ENCODE assay signal across 7 cellular contexts in the genomic region with DNA sequence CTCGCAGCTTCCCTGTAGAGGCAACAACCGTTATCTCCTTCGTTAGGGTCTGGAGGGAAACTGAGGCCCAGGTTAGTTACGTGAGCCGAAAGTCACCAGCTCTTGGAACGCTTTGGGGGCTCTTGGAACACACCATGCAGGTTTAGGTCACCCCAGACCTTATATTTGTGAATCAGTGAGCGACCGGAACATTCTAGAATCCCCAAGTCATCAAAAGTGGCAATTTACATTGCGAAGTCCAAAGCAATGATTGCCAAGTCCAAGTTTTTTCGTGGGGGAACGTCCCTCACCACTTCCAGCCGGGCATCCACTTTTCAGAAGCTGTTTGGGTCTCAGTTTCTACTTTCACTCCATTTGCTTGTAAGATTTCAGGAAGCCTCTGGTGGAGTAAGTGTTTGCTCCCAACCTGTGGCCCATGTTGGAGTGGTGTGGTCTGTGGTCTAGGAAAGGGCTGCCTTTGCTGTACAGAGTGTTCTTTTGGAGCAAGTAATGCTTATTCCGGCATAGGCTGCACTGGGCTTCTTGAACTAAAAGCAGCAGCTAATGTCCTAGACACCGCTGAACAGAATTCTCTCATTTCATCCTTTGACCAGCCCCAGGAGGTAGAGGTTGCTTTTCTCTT.
DNase-seq lines count a peak whose midpoint lies in the region; ATAC-seq and TF ChIP-seq lines count a peak whose summit lies in the region.

No MANE protein-coding gene starts in this region.

- no peak for ATAC-seq in stimulated activated naive B cell treated with anti-CD40 and anti-IgM and Interleukin-4, amounts not matched to agents 10 μg/mL and 1 μg/mL and 100 μg/mL, for 72 hours (replicated peaks)
- no peak for ATAC-seq in HG02571 (IDR thresholded peaks at IDR 0.05; ENCODE audit: unreplicated experiment)
- ATAC-seq in HG02759 (IDR thresholded peaks at IDR 0.05; ENCODE audit: unreplicated experiment): no peak

- peak overlapping the region; percentile 60 for H3K27ac Mint-ChIP-seq in activated naive CD4-positive, alpha-beta T cell treated with anti-CD3 and anti-CD28 coated beads, Interleukin-2, amount 50 U/mL, for 24 hours
- H3K27ac Mint-ChIP-seq in stimulated activated naive B cell treated with anti-CD40 and anti-IgM and Interleukin-4, amounts not matched to agents 10 μg/mL and 1 μg/mL and 100 μg/mL, for 72 hours: peak overlapping the region; percentile 51

- H3K27me3 ChIP-seq in HL-60 (ENCODE audit: insufficient read depth, poor library complexity, severe bottlenecking) (peaks cover 58% of the 10 kb centered on the region), iPS-15b (ENCODE audit: control insufficient read depth, insufficient read depth, low read length) (peaks cover 15% of the 10 kb centered on the region)

- H3K4me1 ChIP-seq in iPS-15b (ENCODE audit: control insufficient read depth, insufficient read depth, low read length): peaks cover 25% of the 10 kb centered on the region

- H3K27ac ChIP-seq in HL-60 (replicated peaks): no peak overlapping the region

- no peak for TF ChIP-seq CTCF in HL-60 (IDR thresholded peaks at IDR 0.05; ENCODE audit: insufficient read depth, low read length)

- H3K9me3 ChIP-seq in iPS-15b (ENCODE audit: control insufficient read depth, insufficient read depth, low read length): no peaks in the 10 kb centered on the region

- peak overlapping the region; percentile 83 for H3K4me3 Mint-ChIP-seq in activated naive CD4-positive, alpha-beta T cell treated with anti-CD3 and anti-CD28 coated beads, Interleukin-2, amount 50 U/mL, for 24 hours
- H3K4me3 Mint-ChIP-seq in stimulated activated naive B cell treated with anti-CD40 and anti-IgM and Interleukin-4, amounts not matched to agents 10 μg/mL and 1 μg/mL and 100 μg/mL, for 72 hours: peak overlapping the region; percentile 79 to 88

- no peaks in the 10 kb centered on the region for H3K9me3 Mint-ChIP-seq in activated naive CD4-positive, alpha-beta T cell treated with anti-CD3 and anti-CD28 coated beads, Interleukin-2, amount 50 U/mL, for 24 hours
- no peaks in the 10 kb centered on the region for H3K9me3 Mint-ChIP-seq in stimulated activated naive B cell treated with anti-CD40 and anti-IgM and Interleukin-4, amounts not matched to agents 10 μg/mL and 1 μg/mL and 100 μg/mL, for 72 hours

- no peaks in the 10 kb centered on the region for H3K36me3 ChIP-seq in iPS-15b (ENCODE audit: control insufficient read depth, insufficient read depth, low read length)

- H3K9ac ChIP-seq in iPS-15b (ENCODE audit: low read depth, low read length): peak overlapping the region; percentile 19

- no peak for DNase-seq in HL-60 (ENCODE audit: low read depth in 1 of 2, low spot score in 1 of 2)
- DNase-seq in stimulated activated naive B cell treated with anti-CD40 and anti-IgM and Interleukin-4, amounts not matched to agents 10 μg/mL and 1 μg/mL and 100 μg/mL, for 72 hours: no peak
- no peak for DNase-seq in DMS 273 treated with DMSO at 0.1 percent for 48 hours (lab: John Stamatoyannopoulos, UW)

- H3K27me3 Mint-ChIP-seq in activated naive CD4-positive, alpha-beta T cell treated with anti-CD3 and anti-CD28 coated beads, Interleukin-2, amount 50 U/mL, for 24 hours: no peaks in the 10 kb centered on the region
- peaks cover 4 to 5% of the 10 kb centered on the region in 2 donors for H3K27me3 Mint-ChIP-seq in stimulated activated naive B cell treated with anti-CD40 and anti-IgM and Interleukin-4, amounts not matched to agents 10 μg/mL and 1 μg/mL and 100 μg/mL, for 72 hours

- peak overlapping the region; percentile 35 for H3K4me3 ChIP-seq in HL-60 (replicated peaks; ENCODE audit: insufficient read depth, low read length)
- peak overlapping the region; percentile 46 for H3K4me3 ChIP-seq in iPS-15b (ENCODE audit: low read depth, low read length)

- peaks cover 58% of the 10 kb centered on the region for H3K4me1 Mint-ChIP-seq in activated naive CD4-positive, alpha-beta T cell treated with anti-CD3 and anti-CD28 coated beads, Interleukin-2, amount 50 U/mL, for 24 hours
- H3K4me1 Mint-ChIP-seq in stimulated activated naive B cell treated with anti-CD40 and anti-IgM and Interleukin-4, amounts not matched to agents 10 μg/mL and 1 μg/mL and 100 μg/mL, for 72 hours: peaks cover 26 to 46% of the 10 kb centered on the region in 2 donors

- no peaks in the 10 kb centered on the region for H3K36me3 Mint-ChIP-seq in activated naive CD4-positive, alpha-beta T cell treated with anti-CD3 and anti-CD28 coated beads, Interleukin-2, amount 50 U/mL, for 24 hours
- H3K36me3 Mint-ChIP-seq in stimulated activated naive B cell treated with anti-CD40 and anti-IgM and Interleukin-4, amounts not matched to agents 10 μg/mL and 1 μg/mL and 100 μg/mL, for 72 hours: no peaks in the 10 kb centered on the region
